12 cellular contexts compared by ENCODE assay signal in genomic region chr2:42192642-42193566, GRCh38. TPM values are rescaled to one million over a fixed set of nuclear protein-coding genes. Genes with fewer than 3 reads are reported as not detected.
DNase-seq lines count a peak whose midpoint lies in the region; ATAC-seq, FAIRE-seq and TF ChIP-seq lines count a peak whose summit lies in the region.
"Had no signal": no experiment of that assay in that cellular context is flagged by ENCODE, and none has a peak within 500 bp of the region (broad histone marks: within the 10 kb centered on the region; RNA-seq: fewer than 3 reads in every experiment).

No MANE protein-coding gene starts in this region.

- TF ChIP-seq RAD21 in GM12878 (IDR thresholded peaks at IDR 0.05; ENCODE audit: insufficient read depth, low read depth, low read length), result no peak

- no peak for TF ChIP-seq EP300 in GM12878 (IDR thresholded peaks at IDR 0.05; ENCODE audit: borderline replicate concordance in 1 of 2, control insufficient read depth in 1 of 2, low read depth in 2 of 2, low read length in 2 of 2)

- no peaks in the 10 kb centered on the region; the same call in 1 of the 2 replicates for H4K20me1 ChIP-seq in GM12878 (ENCODE audit: control insufficient read depth, insufficient read depth)

- H3K36me3 ChIP-seq in GM12878 (ENCODE audit: control insufficient read depth in 2 of 2, insufficient read depth in 2 of 2, low read length in 1 of 2), result no peaks in the 10 kb centered on the region; a peak in 2 of 4 replicates
- H3K36me3 ChIP-seq: thoracic aorta had no signal

- H3K4me3 ChIP-seq in GM12878, result no peak overlapping the region
- H3K4me3 ChIP-seq: BLaER1 treated with 17β-estradiol and CSF1 and Interleukin-3, amounts not matched to agents 10 nM and 100 nM; skin epidermis; thoracic aorta had no signal

- peak; percentile 14 for DNase-seq in stimulated activated CD4-positive, alpha-beta T cell treated with anti-CD3 and anti-CD28 coated beads, Interleukin-1b, Interleukin-23, amount 100 ng/mL, for 48 hours
- no peak for DNase-seq in stimulated activated CD4-positive, alpha-beta T cell treated with anti-CD3 and anti-CD28 coated beads, Interleukin-4, amount 100 ng/mL, for 4 hours
- DNase-seq in GM12878 (ENCODE audit: low read depth, low spot score) (no peak), iPS-NIHi11 (ENCODE audit: low spot score) (no peak), D341Med (ENCODE audit: low spot score) (no peak), ecto neural progenitor cell (ENCODE audit: low spot score) (no peak)
- DNase-seq in activated effector memory CD4-positive, alpha-beta T cell treated with anti-CD3 and anti-CD28 coated beads, Interleukin-2, amount 50 U/mL, for 16 hours, result no peak
- DNase-seq: KBM-7 had no signal

- H3K27me3 ChIP-seq in GM12878 (replicated peaks in 1 of 2; ENCODE audit: control insufficient read depth in 2 of 2, insufficient read depth in 2 of 2, low read length in 1 of 2), result no peaks in the 10 kb centered on the region
- H3K27me3 ChIP-seq: BLaER1 treated with 17β-estradiol and CSF1 and Interleukin-3, amounts not matched to agents 10 nM and 100 nM had no signal

- in situ Hi-C loops in GM12878 (cut with MboI), result no loop called here

- no peaks in the 10 kb centered on the region for H3K9me3 ChIP-seq in GM12878 (replicated peaks; ENCODE audit: control insufficient read depth, insufficient read depth, low read length)
- H3K9me3 ChIP-seq: thoracic aorta had no signal

- FAIRE-seq in GM12878 (lab: Jason Lieb, UNC), result no peak

- TF ChIP-seq CTCF in GM12878 (IDR thresholded peaks at IDR 0.05 in 2 of 3, conservative IDR thresholded peaks at IDR 0.05 in 1 of 3; ENCODE audit: control insufficient read depth in 2 of 3, extremely low read depth in 1 of 3, insufficient read depth in 1 of 3, low read depth in 3 of 3, low read length in 3 of 3), result no peak

- RAD21 ChIA-PET in GM12878 (lab: Charles Lee; ENCODE audit: unreplicated experiment), result no interaction called here

- peaks cover 82% of the 10 kb centered on the region for H3K79me2 ChIP-seq in GM12878 (ENCODE audit: control insufficient read depth, insufficient read depth, low read length)

- H2AFZ ChIP-seq in GM12878 (ENCODE audit: control insufficient read depth, low read depth, low read length), result no peak overlapping the region

- SMC1A ChIA-PET in GM12878 (lab: Charles Lee; ENCODE audit: uncharacterized antibody, unreplicated experiment), result interaction anchor here (0.6 to 4.3 kb wide), 6 partner anchors 21 to 408 kb away, joined by 3 to 42 read pairs (median 4); no protein-coding TSS in a partner anchor

- POLR2A ChIA-PET in GM12878 (lab: Charles Lee), result no interaction called here

- H3K4me1 ChIP-seq in GM12878 (ENCODE audit: control insufficient read depth, insufficient read depth, low read length), result peaks cover 14% of the 10 kb centered on the region; the same call in 1 of the 2 replicates

- intact Hi-C loops in GM12878 (cut with micrococcal nuclease; ENCODE audit: unreplicated experiment), result no loop called here

- 42% methylated on average over 3 of the region's 3 CpGs for WGBS in GM12878 (ENCODE audit: insufficient coverage, insufficient replicate concordance, low lambda C conversion rate, missing lambda C conversion rate)

- H3K4me2 ChIP-seq in GM12878 (ENCODE audit: control insufficient read depth, insufficient read depth), result 0 out of 2 replicates have a peak overlapping the region, but pooled peaks have one; percentile 11

- no peak overlapping the region for H3K27ac ChIP-seq in GM12878 (ENCODE audit: control insufficient read depth, insufficient read depth)
- H3K27ac ChIP-seq: BLaER1 treated with 17β-estradiol and CSF1 and Interleukin-3, amounts not matched to agents 10 nM and 100 nM; thoracic aorta had no signal

- ATAC-seq in HG03135 (IDR thresholded peaks at IDR 0.05; ENCODE audit: unreplicated experiment) (peak; percentile 67), GM12878 (peak; percentile 81)

- no peak for TF ChIP-seq POLR2A in GM12878 (IDR thresholded peaks at IDR 0.05; ENCODE audit: low read depth, low read length)

- CTCF ChIA-PET in GM12878 (lab: Yijun Ruan, JAX), result interaction anchor here (1.0 to 6.9 kb wide), 2 partner anchors 22 to 96 kb away, joined by 3 to 160 read pairs; no protein-coding TSS in a partner anchor

- TSS peak; percentile 26 for BruUV-seq in GM12878 (replicated peaks; lab: Mats Ljungman, UMichigan)

- no peak overlapping the region for H3K9ac ChIP-seq in GM12878 (ENCODE audit: control insufficient read depth, insufficient read depth, low read length)
- H3K9ac ChIP-seq: BLaER1 treated with 17β-estradiol and CSF1 and Interleukin-3, amounts not matched to agents 10 nM and 100 nM had no signal

TF ChIP-seq in GM12878, 131 proteins besides CTCF, POLR2A, EP300 and RAD21 (continues in another document):
- TF ChIP-seq POU2F2 (IDR thresholded peaks at IDR 0.05; ENCODE audit: borderline replicate concordance, low read depth, low read length) (no peak), TBL1XR1 (IDR thresholded peaks at IDR 0.05; ENCODE audit: low read depth, low read length) (no peak), ASH2L (IDR thresholded peaks at IDR 0.05; ENCODE audit: borderline replicate concordance, low read depth) (no peak), MAX (IDR thresholded peaks at IDR 0.05; ENCODE audit: low read depth, low read length) (no peak), E2F4 (IDR thresholded peaks at IDR 0.05; ENCODE audit: low read depth, low read length) (no peak), CHD4 (IDR thresholded peaks at IDR 0.05) (no peak), TAF1 (IDR thresholded peaks at IDR 0.05; ENCODE audit: borderline replicate concordance, low read depth, low read length) (no peak), MEF2A (IDR thresholded peaks at IDR 0.05; ENCODE audit: insufficient read depth, low read depth, low read length) (no peak)
- TF ChIP-seq, protein P1, sequence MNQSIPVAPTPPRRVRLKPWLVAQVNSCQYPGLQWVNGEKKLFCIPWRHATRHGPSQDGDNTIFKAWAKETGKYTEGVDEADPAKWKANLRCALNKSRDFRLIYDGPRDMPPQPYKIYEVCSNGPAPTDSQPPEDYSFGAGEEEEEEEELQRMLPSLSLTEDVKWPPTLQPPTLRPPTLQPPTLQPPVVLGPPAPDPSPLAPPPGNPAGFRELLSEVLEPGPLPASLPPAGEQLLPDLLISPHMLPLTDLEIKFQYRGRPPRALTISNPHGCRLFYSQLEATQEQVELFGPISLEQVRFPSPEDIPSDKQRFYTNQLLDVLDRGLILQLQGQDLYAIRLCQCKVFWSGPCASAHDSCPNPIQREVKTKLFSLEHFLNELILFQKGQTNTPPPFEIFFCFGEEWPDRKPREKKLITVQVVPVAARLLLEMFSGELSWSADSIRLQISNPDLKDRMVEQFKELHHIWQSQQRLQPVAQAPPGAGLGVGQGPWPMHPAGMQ (IDR thresholded peaks at IDR 0.05; ENCODE audit: borderline replicate concordance), result no peak
- TF ChIP-seq, protein P2, sequence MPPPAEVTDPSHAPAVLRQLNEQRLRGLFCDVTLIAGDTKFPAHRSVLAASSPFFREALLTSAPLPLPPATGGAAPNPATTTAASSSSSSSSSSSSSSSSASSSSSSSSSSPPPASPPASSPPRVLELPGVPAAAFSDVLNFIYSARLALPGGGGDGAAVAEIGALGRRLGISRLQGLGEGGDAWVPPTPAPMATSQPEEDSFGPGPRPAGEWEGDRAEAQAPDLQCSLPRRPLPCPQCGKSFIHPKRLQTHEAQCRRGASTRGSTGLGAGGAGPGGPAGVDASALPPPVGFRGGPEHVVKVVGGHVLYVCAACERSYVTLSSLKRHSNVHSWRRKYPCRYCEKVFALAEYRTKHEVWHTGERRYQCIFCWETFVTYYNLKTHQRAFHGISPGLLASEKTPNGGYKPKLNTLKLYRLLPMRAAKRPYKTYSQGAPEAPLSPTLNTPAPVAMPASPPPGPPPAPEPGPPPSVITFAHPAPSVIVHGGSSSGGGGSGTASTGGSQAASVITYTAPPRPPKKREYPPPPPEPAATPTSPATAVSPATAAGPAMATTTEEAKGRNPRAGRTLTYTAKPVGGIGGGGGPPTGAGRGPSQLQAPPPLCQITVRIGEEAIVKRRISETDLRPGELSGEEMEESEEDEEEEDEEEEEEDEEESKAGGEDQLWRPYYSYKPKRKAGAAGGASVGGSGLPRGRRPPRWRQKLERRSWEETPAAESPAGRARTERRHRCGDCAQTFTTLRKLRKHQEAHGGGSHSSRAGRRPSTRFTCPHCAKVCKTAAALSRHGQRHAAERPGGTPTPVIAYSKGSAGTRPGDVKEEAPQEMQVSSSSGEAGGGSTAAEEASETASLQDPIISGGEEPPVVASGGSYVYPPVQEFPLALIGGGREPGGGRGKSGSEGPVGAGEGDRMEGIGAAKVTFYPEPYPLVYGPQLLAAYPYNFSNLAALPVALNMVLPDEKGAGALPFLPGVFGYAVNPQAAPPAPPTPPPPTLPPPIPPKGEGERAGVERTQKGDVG (CRISPR knock-in tag; IDR thresholded peaks at IDR 0.05), result no peak

RNA-seq across cellular contexts. Expression of gene EML4, which starts 23.8 kb away (rescaled TPM):
- total RNA-seq in GM12878 (2013; cell fraction: nucleolus; rRNA removed), result 180 and 187 TPM in 2 replicates
- total RNA-seq in GM12878 (2014; rRNA removed) (70.9 and 82.6 TPM in 2 replicates), GM12878 (2014; rRNA removed; fragmentation: Illumina TruSeq; extraction: Trizol) (82.9 and 83.6 TPM in 2 replicates), GM12878 (2021) (80.9 and 91.3 TPM in 2 replicates)
- 23.3 TPM for polyA plus RNA-seq in GM12878 (2011; ENCODE audit: low read depth)
- polyA plus RNA-seq in GM12878 (2011; rRNA removed) (85.1 and 110 TPM in 2 replicates), GM12878 (2014; fragmentation: Illumina TruSeq; extraction: Trizol) (78.5 and 95.8 TPM in 2 replicates), GM12878 (2014; fragmentation: Nextera tagmentation; extraction: Ambion mirVana) (10 to 100 TPM; 23.1 to 30.8 TPM), GM12878 (2014; rRNA removed) (49.6 and 54.1 TPM in 2 replicates), GM12878 (2016; fragmentation: Nextera tagmentation; extraction: Ambion mirVana) (10 to 100 TPM; 76.2 to 87.0 TPM)
- 35.9 and 42.7 TPM in 2 replicates for polyA plus RNA-seq in GM12878 (2011; cell fraction: cytosol; rRNA removed)
- 68.7 and 75.4 TPM in 2 replicates for polyA plus RNA-seq in GM12878 (2011; cell fraction: nucleus; rRNA removed)
- 29.2 and 32.3 TPM in 2 replicates for polyA plus RNA-seq in GM12878 (2012)
- polyA minus RNA-seq in GM12878 (2011; rRNA and poly(A)+ RNA removed), result 97.9 and 138 TPM in 2 replicates
- 23.4 and 35.6 TPM in 2 replicates for polyA minus RNA-seq in GM12878 (2011; cell fraction: cytosol; rRNA and poly(A)+ RNA removed)
- polyA minus RNA-seq in GM12878 (2011; cell fraction: nucleus; rRNA and poly(A)+ RNA removed), result 58.8 and 107 TPM in 2 replicates
